In genomic region chr9:89309608-89310485, GRCh38 we compare ENCODE assay signal across 8 cellular contexts. TPM values are rescaled to one million over a fixed set of nuclear protein-coding genes. Genes with fewer than 3 reads are reported as not detected.
DNase-seq lines count a peak whose midpoint lies in the region; ATAC-seq, FAIRE-seq and TF ChIP-seq lines count a peak whose summit lies in the region.

No MANE protein-coding gene starts in this region.

- DNase-seq in H7 (no peak), SJSA1 (ENCODE audit: low read depth in 1 of 2, low spot score in 2 of 2) (no peak), natural killer cell (no peak), NCI-H1092 (lab: John Stamatoyannopoulos, UW) (no peak), NCI-H146 treated with DMSO at 0.1 percent for 48 hours (lab: John Stamatoyannopoulos, UW; ENCODE audit: unreplicated experiment) (no peak), HTR-8/SVneo (ENCODE audit: insufficient read length, low spot score) (no peak), NCI-H1105 treated with DMSO at 0.1 percent for 48 hours (lab: John Stamatoyannopoulos, UW) (no peak)

- intact Hi-C loops in natural killer cell (cut with micrococcal nuclease), result loop anchor here (1.0 to 5.0 kb wide), 2 partner anchors 8 to 112 kb away; partner anchors contain the start of gene SECISBP2

- peak overlapping the region; percentile 96 to 98 for H3K9ac ChIP-seq in duodenal mucosa (ENCODE audit: low read depth in 1 of 2, low read length in 2 of 2)

- H3K4me1 ChIP-seq in SJSA1 (replicated peaks) (peaks cover 15% of the 10 kb centered on the region), duodenal mucosa (ENCODE audit: control insufficient read depth in 1 of 2, insufficient read depth in 2 of 2, low read length in 2 of 2) (peaks cover 8 to 33% of the 10 kb centered on the region in 2 donors)

- no peaks in the 10 kb centered on the region for H3K27me3 Mint-ChIP-seq in natural killer cell (ENCODE audit: low read depth in 2 of 2)

- H3K9me3 Mint-ChIP-seq in natural killer cell, result no peaks in the 10 kb centered on the region

- FAIRE-seq in HTR-8/SVneo (lab: Jason Lieb, UNC), result no peak

- H3K36me3 Mint-ChIP-seq in natural killer cell, result no peaks in the 10 kb centered on the region

- peaks cover 6% of the 10 kb centered on the region for H3K36me3 ChIP-seq in H7 (replicated peaks; ENCODE audit: control insufficient read depth, insufficient read depth, low read length)
- peaks cover 35% of the 10 kb centered on the region for H3K36me3 ChIP-seq in SJSA1
- no peaks in the 10 kb centered on the region for H3K36me3 ChIP-seq in duodenal mucosa (ENCODE audit: control insufficient read depth in 1 of 2, insufficient read depth in 2 of 2, low read length in 2 of 2)

- H3K27ac ChIP-seq in SJSA1 (peak overlapping the region; percentile 97), duodenal mucosa (ENCODE audit: low read depth, low read length) (peak overlapping the region; percentile 99)

- peaks cover 16 to 23% of the 10 kb centered on the region in 2 donors for H3K4me1 Mint-ChIP-seq in natural killer cell

- H3K27me3 ChIP-seq in H7 (ENCODE audit: control insufficient read depth, insufficient read depth, low read length), result no peaks in the 10 kb centered on the region
- H3K27me3 ChIP-seq in SJSA1 (replicated peaks), result no peaks in the 10 kb centered on the region
- H3K27me3 ChIP-seq in duodenal mucosa (ENCODE audit: control insufficient read depth in 1 of 2, insufficient read depth in 2 of 2, low read length in 2 of 2), result no peaks in the 10 kb centered on the region

- peak overlapping the region; percentile 97 to 99 for H3K27ac Mint-ChIP-seq in natural killer cell

- H3K4me3 Mint-ChIP-seq in natural killer cell, result peak overlapping the region; percentile 96

- ATAC-seq in natural killer cell, result no peak

- no peaks in the 10 kb centered on the region for H3K9me3 ChIP-seq in SJSA1 (replicated peaks)
- H3K9me3 ChIP-seq in duodenal mucosa (ENCODE audit: control insufficient read depth in 1 of 2, low read length in 2 of 2), result no peaks in the 10 kb centered on the region

- no peak for TF ChIP-seq CTCF in natural killer cell (IDR thresholded peaks at IDR 0.05)

- peak overlapping the region; percentile 78 for H3K4me3 ChIP-seq in H7 (ENCODE audit: insufficient read depth, low read depth, low read length)
- H3K4me3 ChIP-seq in SJSA1, result peak overlapping the region; percentile 64
- H3K4me3 ChIP-seq in duodenal mucosa (ENCODE audit: low read depth in 1 of 2, low read length in 2 of 2), result peak overlapping the region; percentile 74 to 85

RNA-seq across cellular contexts. Expression of gene CKS2, which starts 1.1 kb away (rescaled TPM):
- 280 and 303 TPM in 2 replicates for total RNA-seq in H7 (2014; rRNA removed; shearing (Covaris generic))
- 141 and 327 TPM in 2 replicates for total RNA-seq in SJSA1 (2014; rRNA removed; shearing (Covaris generic))
- 10 to 100 TPM; 11.4 to 18.3 (median 16.4) TPM for total RNA-seq in natural killer cell

RNA-seq across cellular contexts. Expression of gene SECISBP2, which starts 8.5 kb away (rescaled TPM):
- 51.6 and 74.8 TPM in 2 replicates for total RNA-seq in H7 (2014; rRNA removed; shearing (Covaris generic))
- 13.5 and 25.5 TPM in 2 replicates for total RNA-seq in SJSA1 (2014; rRNA removed; shearing (Covaris generic))
- total RNA-seq in natural killer cell, result 10 to 100 TPM; 79.5 to 95.8 (median 88.7) TPM
